16 cellular contexts compared by ENCODE assay signal in genomic region chr17:62800580-62800979, GRCh38. TPM values are rescaled to one million over a fixed set of nuclear protein-coding genes. Genes with fewer than 3 reads are reported as not detected.
DNase-seq lines count a peak whose midpoint lies in the region; ATAC-seq and TF ChIP-seq lines count a peak whose summit lies in the region.
"Had no signal": no experiment of that assay in that cellular context is flagged by ENCODE, and none has a peak within 500 bp of the region (broad histone marks: within the 10 kb centered on the region; RNA-seq: fewer than 3 reads in every experiment).

No MANE protein-coding gene starts in this region.

- WGBS in endodermal cell (ENCODE audit: insufficient coverage in 1 of 2, insufficient read length in 1 of 2), 2 experiments: 73 to 76% methylated on average over 6 to 7 of the region's 7 CpGs
- 44 to 55% methylated on average over 7 of the region's 7 CpGs for WGBS in heart right ventricle, 2 donors

- H3K36me3 Mint-ChIP-seq in endodermal cell (ENCODE audit: low read depth) (no peaks in the 10 kb centered on the region), neural progenitor cell (no peaks in the 10 kb centered on the region)
- H3K36me3 Mint-ChIP-seq in stimulated activated effector memory CD8-positive, alpha-beta T cell treated with anti-CD3 and anti-CD28 coated beads, Interleukin-12 subunit alpha, Interleukin-12 subunit beta, amount 100 ng/mL, for 72 hours: no peaks in the 10 kb centered on the region
- H3K36me3 Mint-ChIP-seq: activated naive CD4-positive, alpha-beta T cell treated with anti-CD3 and anti-CD28 coated beads, Interleukin-2, amount 10 ng/mL, durations not matched to agents 7 days and 5 days had no signal

- H4K20me1 ChIP-seq in neural progenitor cell (ENCODE audit: low read depth): no peaks in the 10 kb centered on the region

- H3K4me2 ChIP-seq in neural progenitor cell: no peak overlapping the region

- no peak for ATAC-seq in heart right ventricle
- ATAC-seq in stimulated activated effector memory CD8-positive, alpha-beta T cell treated with anti-CD3 and anti-CD28 coated beads, Interleukin-12 subunit alpha, Interleukin-12 subunit beta, amount 100 ng/mL, for 72 hours: no peak
- ATAC-seq: gastroesophageal sphincter had no signal

- H3K4me1 ChIP-seq in endodermal cell (ENCODE audit: control insufficient read depth, insufficient read depth, low read length): no peaks in the 10 kb centered on the region
- no peaks in the 10 kb centered on the region for H3K4me1 ChIP-seq in neural progenitor cell
- no peaks in the 10 kb centered on the region for H3K4me1 ChIP-seq in heart right ventricle
- H3K4me1 ChIP-seq: Caco-2 had no signal

- H3K4me3 ChIP-seq in endodermal cell (ENCODE audit: low read length) (no peak overlapping the region), neural progenitor cell (no peak overlapping the region), heart right ventricle (no peak overlapping the region)
- H3K4me3 ChIP-seq: gastroesophageal sphincter had no signal

- H3K79me2 ChIP-seq in neural progenitor cell (ENCODE audit: low read depth): no peaks in the 10 kb centered on the region

- H3K9ac ChIP-seq in endodermal cell (ENCODE audit: extremely low read depth, low read length, poor library complexity, severe bottlenecking): no peak overlapping the region
- H3K9ac ChIP-seq in neural progenitor cell: no peak overlapping the region

- intact Hi-C loops in heart right ventricle (cut with DNase I): no loop called here

- TF ChIP-seq CTCF in endodermal cell (conservative IDR thresholded peaks at IDR 0.05) (no peak), neural progenitor cell (IDR thresholded peaks at IDR 0.05) (no peak), heart right ventricle (IDR thresholded peaks at IDR 0.05) (no peak)

- no peak overlapping the region for H3K27ac Mint-ChIP-seq in endodermal cell
- no peak overlapping the region for H3K27ac Mint-ChIP-seq in neural progenitor cell
- H3K27ac Mint-ChIP-seq in stimulated activated effector memory CD8-positive, alpha-beta T cell treated with anti-CD3 and anti-CD28 coated beads, Interleukin-12 subunit alpha, Interleukin-12 subunit beta, amount 100 ng/mL, for 72 hours: no peak overlapping the region
- H3K27ac Mint-ChIP-seq: activated naive CD4-positive, alpha-beta T cell treated with anti-CD3 and anti-CD28 coated beads, Interleukin-2, amount 10 ng/mL, durations not matched to agents 7 days and 5 days; stimulated activated naive CD8-positive, alpha-beta T cell treated with anti-CD3 and anti-CD28 coated beads, Interleukin-15, Interleukin-2, amounts not matched to agents 100 ng/mL and 50 ng/mL, for 24 hours had no signal

- H3K9me3 Mint-ChIP-seq in endodermal cell (no peaks in the 10 kb centered on the region), neural progenitor cell (no peaks in the 10 kb centered on the region)
- H3K9me3 Mint-ChIP-seq in stimulated activated effector memory CD8-positive, alpha-beta T cell treated with anti-CD3 and anti-CD28 coated beads, Interleukin-12 subunit alpha, Interleukin-12 subunit beta, amount 100 ng/mL, for 72 hours: no peaks in the 10 kb centered on the region
- H3K9me3 Mint-ChIP-seq: activated naive CD4-positive, alpha-beta T cell treated with anti-CD3 and anti-CD28 coated beads, Interleukin-2, amount 10 ng/mL, durations not matched to agents 7 days and 5 days; stimulated activated naive CD8-positive, alpha-beta T cell treated with anti-CD3 and anti-CD28 coated beads, Interleukin-15, Interleukin-2, amounts not matched to agents 100 ng/mL and 50 ng/mL, for 24 hours had no signal

- H3K27me3 ChIP-seq in endodermal cell (ENCODE audit: control insufficient read depth, insufficient read depth, low read length, poor library complexity, severe bottlenecking) (no peaks in the 10 kb centered on the region), neural progenitor cell (no peaks in the 10 kb centered on the region), heart right ventricle (peaks cover 0 to 21% (median 7%) of the 10 kb centered on the region in 7 donors)

- DNase-seq in Daoy (ENCODE audit: low read depth): peak; percentile 73
- DNase-seq in NCI-H510A (lab: John Stamatoyannopoulos, UW): peak; percentile 60
- DNase-seq in endodermal cell: peak; percentile 87
- DNase-seq in neural progenitor cell (ENCODE audit: low spot score): no peak
- DNase-seq in heart right ventricle: no peak
- no peak for DNase-seq in SKM-1 treated with dmso at 0.1 percent for 144 hours (lab: John Stamatoyannopoulos, UW; ENCODE audit: unreplicated experiment)
- no peak for DNase-seq in stimulated activated effector memory CD8-positive, alpha-beta T cell treated with anti-CD3 and anti-CD28 coated beads, Interleukin-12 subunit alpha, Interleukin-12 subunit beta, amount 100 ng/mL, for 72 hours (ENCODE audit: low spot score in 2 of 2)
- no peak for DNase-seq in effector CD8-positive, alpha-beta T cell (lab: John Stamatoyannopoulos, UW)
- DNase-seq: activated naive CD4-positive, alpha-beta T cell treated with anti-CD3 and anti-CD28 coated beads, Interleukin-2, amount 10 ng/mL, durations not matched to agents 7 days and 5 days; cortex of kidney; stimulated activated CD4-positive, alpha-beta T cell treated with anti-CD3 and anti-CD28 coated beads, Interleukin-2, amount 100 ng/mL, for 48 hours had no signal

- H3K27ac ChIP-seq in endodermal cell (ENCODE audit: low read depth, low read length) (no peak overlapping the region), neural progenitor cell (no peak overlapping the region), heart right ventricle (no peak overlapping the region)
- H3K27ac ChIP-seq: gastroesophageal sphincter had no signal

- no peaks in the 10 kb centered on the region for H3K36me3 ChIP-seq in endodermal cell (ENCODE audit: control insufficient read depth, insufficient read depth, low read length)
- H3K36me3 ChIP-seq in neural progenitor cell: no peaks in the 10 kb centered on the region
- no peaks in the 10 kb centered on the region for H3K36me3 ChIP-seq in heart right ventricle
- H3K36me3 ChIP-seq: gastroesophageal sphincter had no signal

- H3K4me1 Mint-ChIP-seq in endodermal cell (peaks cover 6% of the 10 kb centered on the region), neural progenitor cell (peaks cover 32% of the 10 kb centered on the region)
- peaks cover 6% of the 10 kb centered on the region for H3K4me1 Mint-ChIP-seq in stimulated activated effector memory CD8-positive, alpha-beta T cell treated with anti-CD3 and anti-CD28 coated beads, Interleukin-12 subunit alpha, Interleukin-12 subunit beta, amount 100 ng/mL, for 72 hours
- H3K4me1 Mint-ChIP-seq: activated naive CD4-positive, alpha-beta T cell treated with anti-CD3 and anti-CD28 coated beads, Interleukin-2, amount 10 ng/mL, durations not matched to agents 7 days and 5 days had no signal

- no peaks in the 10 kb centered on the region for H3F3A ChIP-seq in neural progenitor cell (ENCODE audit: low read depth)

- H2AFZ ChIP-seq in neural progenitor cell (replicated peaks): peak overlapping the region; percentile 41

- H3K4me3 Mint-ChIP-seq in endodermal cell: no peak overlapping the region
- no peak overlapping the region for H3K4me3 Mint-ChIP-seq in neural progenitor cell
- H3K4me3 Mint-ChIP-seq in stimulated activated effector memory CD8-positive, alpha-beta T cell treated with anti-CD3 and anti-CD28 coated beads, Interleukin-12 subunit alpha, Interleukin-12 subunit beta, amount 100 ng/mL, for 72 hours: no peak overlapping the region
- H3K4me3 Mint-ChIP-seq: activated naive CD4-positive, alpha-beta T cell treated with anti-CD3 and anti-CD28 coated beads, Interleukin-2, amount 10 ng/mL, durations not matched to agents 7 days and 5 days; stimulated activated naive CD8-positive, alpha-beta T cell treated with anti-CD3 and anti-CD28 coated beads, Interleukin-15, Interleukin-2, amounts not matched to agents 100 ng/mL and 50 ng/mL, for 24 hours had no signal

- H3K9me3 ChIP-seq in endodermal cell (ENCODE audit: control insufficient read depth, low read length) (no peaks in the 10 kb centered on the region), neural progenitor cell (ENCODE audit: low read depth) (no peaks in the 10 kb centered on the region), heart right ventricle (no peaks in the 10 kb centered on the region)
- H3K9me3 ChIP-seq: Caco-2, gastroesophageal sphincter had no signal

- H3K27me3 Mint-ChIP-seq in endodermal cell (ENCODE audit: insufficient read depth) (peaks cover 4% of the 10 kb centered on the region), neural progenitor cell (ENCODE audit: insufficient read depth, low read depth) (peaks cover 2% of the 10 kb centered on the region)

RNA-seq across cellular contexts. Expression of gene MARCHF10, which starts 7.5 kb away (rescaled TPM):
- total RNA-seq in Daoy (2014; rRNA removed; shearing (Covaris generic)): 0.42 TPM in 1 of 2 replicates, not detected in the other
- total RNA-seq in endodermal cell (1 to 10 TPM in 1 of 2 donors, under 1 TPM in 1; 0.57 to 1.7 TPM), neural progenitor cell (ENCODE audit: low replicate concordance) (0.46 and 0.51 TPM in 2 replicates), heart right ventricle (not detected)
- 0.89 TPM for polyA plus RNA-seq in endodermal cell (2013, experiment 1 of 2)
- 0.87 TPM for polyA plus RNA-seq in endodermal cell (2013, experiment 2 of 2)
- under 1 TPM in 1 of 2 donors, not detected in 1; 0.04 TPM for polyA plus RNA-seq in heart right ventricle
- total RNA-seq: Caco-2; pulmonary artery endothelial cell; T-helper 2 cell treated with Interferon-gamma antibody and Interleukin-4, amounts not matched to agents 100 ng/mL and 5 ng/mL, for 36 hours had no signal

Comparison
In these comparisons a context has a peak if more than half of its experiments do, and no peak if none do; other contexts are left out.
1. DNase-seq: peak in Daoy (single experiment), NCI-H510A (single experiment) and endodermal cell (single experiment); none in neural progenitor cell (single experiment), heart right ventricle (0 of 2), SKM-1 treated with dmso at 0.1 percent for 144 hours (single experiment), stimulated activated effector memory CD8-positive, alpha-beta T cell treated with anti-CD3 and anti-CD28 coated beads, Interleukin-12 subunit alpha, Interleukin-12 subunit beta, amount 100 ng/mL, for 72 hours (0 of 2) and effector CD8-positive, alpha-beta T cell (single experiment).